ENCODE assay signal across 8 cellular contexts in genomic region chr19:4368128-4368820, GRCh38. TPM values are rescaled to one million over a fixed set of nuclear protein-coding genes. Genes with fewer than 3 reads are reported as not detected.
DNase-seq lines count a peak whose midpoint lies in the region; ATAC-seq and TF ChIP-seq lines count a peak whose summit lies in the region.

No MANE protein-coding gene starts in this region.

- H4K20me1 ChIP-seq in Loucy (ENCODE audit: insufficient read depth, low read length, poor library complexity, severe bottlenecking), result peaks cover 16% of the 10 kb centered on the region

- peak overlapping the region; percentile 93 for H3K27ac Mint-ChIP-seq in natural killer cell

- no peak overlapping the region for H3K4me2 ChIP-seq in Loucy (ENCODE audit: low read depth, low read length, poor library complexity, severe bottlenecking)

- H3K4me1 Mint-ChIP-seq in natural killer cell, result peaks cover 24 to 47% of the 10 kb centered on the region in 2 donors

- no peaks in the 10 kb centered on the region for H3K9me3 Mint-ChIP-seq in natural killer cell

- H3K9me2 ChIP-seq in Loucy (replicated peaks; ENCODE audit: low read depth, low read length), result no peaks in the 10 kb centered on the region

- ATAC-seq in natural killer cell (peak in 1 of 3 donors; percentile 5), GM18858 (IDR thresholded peaks at IDR 0.05; ENCODE audit: unreplicated experiment) (no peak), HG02870 (IDR thresholded peaks at IDR 0.05; ENCODE audit: unreplicated experiment) (no peak)

- no peaks in the 10 kb centered on the region for H3K27me3 Mint-ChIP-seq in natural killer cell (ENCODE audit: low read depth in 2 of 2)

- no peaks in the 10 kb centered on the region for H3F3A ChIP-seq in Loucy (ENCODE audit: low read depth)

- H3K79me2 ChIP-seq in Loucy (ENCODE audit: insufficient read depth, low read length), result peaks cover 41% of the 10 kb centered on the region; the same call in 1 of the 2 replicates

- no peaks in the 10 kb centered on the region for H3K36me3 Mint-ChIP-seq in natural killer cell

- peaks cover 28% of the 10 kb centered on the region for H3K4me1 ChIP-seq in Loucy (ENCODE audit: insufficient read depth, low read length, poor library complexity, severe bottlenecking)

- no peak overlapping the region for H3K4me3 ChIP-seq in Loucy (ENCODE audit: low read length, poor library complexity, severe bottlenecking)

- no peaks in the 10 kb centered on the region for H3K27me3 ChIP-seq in Loucy (ENCODE audit: insufficient read depth, low read length, poor library complexity, severe bottlenecking)

- peak overlapping the region; percentile 71 for H3K9ac ChIP-seq in Loucy (ENCODE audit: low read depth, low read length, poor library complexity, severe bottlenecking)

- H3K4me3 Mint-ChIP-seq in natural killer cell, result peak overlapping the region; percentile 92

- intact Hi-C loops in natural killer cell (cut with micrococcal nuclease), result no loop called here

- no peak overlapping the region for H2AFZ ChIP-seq in Loucy (ENCODE audit: low read length)

- TF ChIP-seq CTCF in Loucy (conservative IDR thresholded peaks at IDR 0.05; ENCODE audit: low read length) (no peak), natural killer cell (IDR thresholded peaks at IDR 0.05) (no peak)

- peaks cover 26% of the 10 kb centered on the region; the same call in 1 of the 2 replicates for H3K36me3 ChIP-seq in Loucy (ENCODE audit: insufficient read depth, low read length)

- peak; percentile 73 for DNase-seq in CD1c-positive myeloid dendritic cell (ENCODE audit: extremely low spot score)
- peak; percentile 61 for DNase-seq in dermis blood vessel endothelial cell
- no peak for DNase-seq in natural killer cell
- no peak for DNase-seq in midbrain (lab: John Stamatoyannopoulos, UW)
- no peak for DNase-seq in mucosa of gallbladder (ENCODE audit: low spot score)

- H3K9me3 ChIP-seq in Loucy (ENCODE audit: insufficient read depth, low read depth, low read length), result no peaks in the 10 kb centered on the region

RNA-seq across cellular contexts. Expression of gene MPND, which starts 24.9 kb away (rescaled TPM):
- 6.5 and 7.7 TPM in 2 replicates for total RNA-seq in dermis blood vessel endothelial cell
- total RNA-seq in natural killer cell, result 10 to 100 TPM; 30.4 to 38.4 (median 31.1) TPM
- 26.1 TPM for total RNA-seq in mucosa of gallbladder

RNA-seq across cellular contexts. Expression of gene STAP2, which starts 29.6 kb away (rescaled TPM):
- total RNA-seq in dermis blood vessel endothelial cell (28.1 and 36.6 TPM in 2 replicates), natural killer cell (1 to 10 TPM; 1.4 to 3.3 (median 2.0) TPM), mucosa of gallbladder (37.8 TPM)

RNA-seq across cellular contexts. Expression of gene SH3GL1, which starts 32.1 kb away (rescaled TPM):
- total RNA-seq in dermis blood vessel endothelial cell, result 38.6 and 102 TPM in 2 replicates
- 10 to 100 TPM; 43.9 to 55.7 (median 49.2) TPM for total RNA-seq in natural killer cell
- 56.9 TPM for total RNA-seq in mucosa of gallbladder

RNA-seq across cellular contexts. Expression of gene CHAF1A, which starts 34.2 kb away (rescaled TPM):
- 8.7 and 19.5 TPM in 2 replicates for total RNA-seq in dermis blood vessel endothelial cell
- 10 to 100 TPM; 34.4 to 40.8 (median 35.2) TPM for total RNA-seq in natural killer cell
- 8.3 TPM for total RNA-seq in mucosa of gallbladder

Comparison
In these comparisons a context has a peak if more than half of its experiments do, and no peak if none do; other contexts are left out.
1. DNase-seq: peak in CD1c-positive myeloid dendritic cell (single experiment) and dermis blood vessel endothelial cell (single experiment); none in natural killer cell (single experiment), midbrain (single experiment) and mucosa of gallbladder (single experiment).